ENCODE assay signal across 23 cellular contexts in genomic region chr7:15929406-15929805, GRCh38.
DNase-seq lines count a peak whose midpoint lies in the region; ATAC-seq and TF ChIP-seq lines count a peak whose summit lies in the region.
"Had no signal": no experiment of that assay in that cellular context is flagged by ENCODE, and none has a peak within 500 bp of the region (broad histone marks: within the 10 kb centered on the region; RNA-seq: fewer than 3 reads in every experiment).

No MANE protein-coding gene starts in this region.

- H2BK15ac ChIP-seq in IMR-90 (ENCODE audit: low read depth, low read length) = no peak overlapping the region

- WGBS in IMR-90 (ENCODE audit: extremely low coverage in 2 of 2, insufficient read length in 1 of 2), 2 experiments = no CpG with 5 or more reads among the region's 1 CpG

- H2BK20ac ChIP-seq in IMR-90 (ENCODE audit: low read depth, low read length) = no peak overlapping the region

- H3K79me1 ChIP-seq in IMR-90 (ENCODE audit: low read depth in 1 of 2, low read length in 2 of 2) = no peaks in the 10 kb centered on the region

- no peak for TF ChIP-seq POLR2A in IMR-90 (IDR thresholded peaks at IDR 0.05; ENCODE audit: low read depth, low read length)

- no peak overlapping the region for H3K56ac ChIP-seq in IMR-90 (ENCODE audit: extremely low read depth, insufficient read depth, low read length)

- H3K18ac ChIP-seq in IMR-90 (ENCODE audit: low read depth, low read length) = no peak overlapping the region

- no peak overlapping the region for H3K4ac ChIP-seq in IMR-90 (ENCODE audit: low read depth, low read length)

- no TSS peak for BruUV-seq in IMR-90 (replicated peaks; lab: Mats Ljungman, UMichigan)

- no peak for TF ChIP-seq CTCF in IMR-90 (conservative IDR thresholded peaks at IDR 0.05; ENCODE audit: low read depth, low read length)

- CTCF ChIA-PET in IMR-90 (lab: Yijun Ruan, JAX) = no interaction called here

- no peak for TF ChIP-seq RAD21 in IMR-90 (IDR thresholded peaks at IDR 0.05; ENCODE audit: low read length)

- H3K9ac ChIP-seq in IMR-90 (ENCODE audit: low read depth, low read length) = no peak overlapping the region
- H3K9ac ChIP-seq: BLaER1 treated with 17β-estradiol and CSF1 and Interleukin-3, amounts not matched to agents 10 nM and 100 nM had no signal

- H3K23ac ChIP-seq in IMR-90 (ENCODE audit: low read depth, low read length) = no peak overlapping the region

- no peaks in the 10 kb centered on the region for H3K36me3 ChIP-seq in IMR-90 (ENCODE audit: control insufficient read depth, insufficient read depth, low read length)
- H3K36me3 ChIP-seq: BLaER1 treated with 17β-estradiol and CSF1 and Interleukin-3, amounts not matched to agents 10 nM and 100 nM had no signal

- no peak overlapping the region for H3K14ac ChIP-seq in IMR-90 (replicated peaks; ENCODE audit: low read depth, low read length)

- no peak overlapping the region for H2AK9ac ChIP-seq in IMR-90 (replicated peaks; ENCODE audit: low read depth, low read length, poor library complexity)

- no peak overlapping the region for H3K4me2 ChIP-seq in IMR-90 (ENCODE audit: low read depth, low read length)
- H3K4me2 ChIP-seq: BLaER1 treated with 17β-estradiol and CSF1 and Interleukin-3, amounts not matched to agents 10 nM and 100 nM had no signal

- H4K20me1 ChIP-seq in IMR-90 (ENCODE audit: insufficient read depth, low read length) = no peaks in the 10 kb centered on the region
- H4K20me1 ChIP-seq: BLaER1 treated with 17β-estradiol and CSF1 and Interleukin-3, amounts not matched to agents 10 nM and 100 nM had no signal

- H2BK5ac ChIP-seq in IMR-90 (ENCODE audit: low read depth, low read length, poor library complexity, severe bottlenecking) = no peak overlapping the region

- H3K4me1 ChIP-seq in IMR-90 (ENCODE audit: control insufficient read depth, insufficient read depth, low read length) = no peaks in the 10 kb centered on the region; the same call in 1 of the 2 replicates
- H3K4me1 ChIP-seq: Caco-2 had no signal

- H2AK5ac ChIP-seq in IMR-90 (ENCODE audit: low read depth, low read length) = no peak overlapping the region

- H3K9me3 ChIP-seq in IMR-90 (ENCODE audit: control insufficient read depth, insufficient read depth, low read length) = no peaks in the 10 kb centered on the region

- intact Hi-C loops in IMR-90 (cut with micrococcal nuclease) = no loop called here

- no peak overlapping the region for H3K4me3 ChIP-seq in IMR-90 (ENCODE audit: insufficient read depth, low read depth, low read length)
- H3K4me3 ChIP-seq: BLaER1 treated with 17β-estradiol and CSF1 and Interleukin-3, amounts not matched to agents 10 nM and 100 nM; GM12878 had no signal

- H2BK120ac ChIP-seq in IMR-90 (ENCODE audit: low read depth, low read length) = no peak overlapping the region

- H4K91ac ChIP-seq in IMR-90 (ENCODE audit: insufficient read depth, low read depth, low read length) = no peak overlapping the region

- no peak overlapping the region for H3K27ac ChIP-seq in IMR-90 (ENCODE audit: insufficient read depth, low read length)
- H3K27ac ChIP-seq: BLaER1 treated with 17β-estradiol and CSF1 and Interleukin-3, amounts not matched to agents 10 nM and 100 nM; C4-2B had no signal

- DNase-seq in IMR-90 = no peak
- peak; percentile 73 for DNase-seq in NCI-H524 treated with DMSO at 0.1 percent for 48 hours (lab: John Stamatoyannopoulos, UW)
- peak; percentile 83 for DNase-seq in NCI-H82 treated with DMSO at 0.1 percent for 48 hours (lab: John Stamatoyannopoulos, UW; ENCODE audit: unreplicated experiment)
- DNase-seq in Ammon's horn (ENCODE audit: low spot score) = no peak
- no peak for DNase-seq in kidney glomerular epithelial cell (lab: John Stamatoyannopoulos, UW)
- DNase-seq: 8988T; ACHN; Caco-2; Calu3; CD4-positive, alpha-beta T cell; CD8-positive, alpha-beta T cell; DMS 273 treated with DMSO at 0.1 percent for 48 hours; DMS153; DMS53; DMS79; DND-41; EL; GDM1 had no signal

- no peak for ATAC-seq in IMR-90 (ENCODE audit: low read depth)
- no peak for ATAC-seq in GM18873 (IDR thresholded peaks at IDR 0.05; ENCODE audit: low FRiP score, unreplicated experiment)
- no peak for ATAC-seq in activated CD4-positive, CD25-positive, alpha-beta regulatory T cell treated with anti-CD3 and anti-CD28 coated beads, Interleukin-2, amount 50 U/mL, for 24 hours
- ATAC-seq: CD8-positive, alpha-beta T cell; GM12878 had no signal

- in situ Hi-C loops in IMR-90 (cut with MboI; ENCODE audit: low sequenced_read_pairs) = no loop called here

- dilution Hi-C loops in IMR-90 (cut with HindIII; ENCODE audit: low sequenced_read_pairs, unreplicated experiment) = no loop called here

- H3K27me3 ChIP-seq in IMR-90 (ENCODE audit: control insufficient read depth, insufficient read depth, low read length) = no peaks in the 10 kb centered on the region
- H3K27me3 ChIP-seq: BLaER1 treated with 17β-estradiol and CSF1 and Interleukin-3, amounts not matched to agents 10 nM and 100 nM had no signal

- no peak overlapping the region for H4K5ac ChIP-seq in IMR-90 (ENCODE audit: low read depth, low read length)

- H4K8ac ChIP-seq in IMR-90 (ENCODE audit: low read depth in 2 of 2, low read length in 2 of 2) = no peak overlapping the region

- POLR2A ChIA-PET in IMR-90 (lab: Charles Lee; ENCODE audit: unreplicated experiment) = no interaction called here

- no peak overlapping the region for H2AFZ ChIP-seq in IMR-90 (replicated peaks; ENCODE audit: low read length, poor library complexity)

- H3K9me1 ChIP-seq in IMR-90 (ENCODE audit: insufficient read depth, low read length) = peaks cover 4% of the 10 kb centered on the region

TF ChIP-seq in IMR-90, 13 proteins besides CTCF, POLR2A, EP300 and RAD21:
- TF ChIP-seq CEBPB (IDR thresholded peaks at IDR 0.05; ENCODE audit: low read depth, low read length) (0 out of 2 replicates have a peak, but pooled peaks have one; percentile 3), BHLHE40 (IDR thresholded peaks at IDR 0.05; ENCODE audit: low read depth, low read length) (no peak), NFE2L2 (IDR thresholded peaks at IDR 0.05; ENCODE audit: low read depth, low read length) (no peak)

Comparison
In these comparisons a context has a peak if more than half of its experiments do, and no peak if none do; other contexts are left out.
1. DNase-seq: peak in NCI-H524 treated with DMSO at 0.1 percent for 48 hours (single experiment) and NCI-H82 treated with DMSO at 0.1 percent for 48 hours (single experiment); none in IMR-90 (single experiment), Ammon's horn (single experiment) and kidney glomerular epithelial cell (single experiment).